ENCODE assay signal across 1 cellular context in the genomic region with DNA sequence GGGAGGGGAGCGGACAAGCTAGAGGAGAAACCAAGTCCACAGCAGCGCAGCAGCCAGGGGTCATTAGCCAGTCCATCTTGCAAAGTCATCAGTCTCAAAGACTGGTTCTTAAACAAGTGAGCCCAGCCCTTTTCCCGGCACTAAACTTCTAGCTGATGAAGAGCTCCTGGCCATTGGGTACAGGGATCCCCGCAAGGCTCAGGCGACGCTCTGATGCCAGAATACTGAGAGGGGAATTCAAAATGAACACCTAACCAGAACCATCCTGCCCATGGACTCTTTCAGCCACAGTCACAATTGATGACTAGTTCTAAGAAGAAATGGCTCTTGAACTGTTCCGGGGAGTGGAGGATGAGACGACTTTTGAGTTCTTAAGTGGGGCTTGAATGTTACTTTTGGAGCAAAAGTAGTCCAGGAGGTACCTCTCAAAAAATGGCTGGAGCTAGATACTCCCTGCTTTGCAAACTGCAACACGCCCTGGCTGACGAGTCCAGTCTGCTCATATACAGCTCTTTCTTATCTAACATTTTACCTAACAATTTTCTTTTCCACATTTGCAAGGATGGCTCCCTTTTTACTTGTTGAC.
TF ChIP-seq lines count a peak whose summit lies in the region.

No MANE protein-coding gene starts in this region.

TF ChIP-seq in GM23338, 12 proteins besides CTCF, POLR2A, EP300 and RAD21 (continued from another document):
- TF ChIP-seq, protein P1, sequence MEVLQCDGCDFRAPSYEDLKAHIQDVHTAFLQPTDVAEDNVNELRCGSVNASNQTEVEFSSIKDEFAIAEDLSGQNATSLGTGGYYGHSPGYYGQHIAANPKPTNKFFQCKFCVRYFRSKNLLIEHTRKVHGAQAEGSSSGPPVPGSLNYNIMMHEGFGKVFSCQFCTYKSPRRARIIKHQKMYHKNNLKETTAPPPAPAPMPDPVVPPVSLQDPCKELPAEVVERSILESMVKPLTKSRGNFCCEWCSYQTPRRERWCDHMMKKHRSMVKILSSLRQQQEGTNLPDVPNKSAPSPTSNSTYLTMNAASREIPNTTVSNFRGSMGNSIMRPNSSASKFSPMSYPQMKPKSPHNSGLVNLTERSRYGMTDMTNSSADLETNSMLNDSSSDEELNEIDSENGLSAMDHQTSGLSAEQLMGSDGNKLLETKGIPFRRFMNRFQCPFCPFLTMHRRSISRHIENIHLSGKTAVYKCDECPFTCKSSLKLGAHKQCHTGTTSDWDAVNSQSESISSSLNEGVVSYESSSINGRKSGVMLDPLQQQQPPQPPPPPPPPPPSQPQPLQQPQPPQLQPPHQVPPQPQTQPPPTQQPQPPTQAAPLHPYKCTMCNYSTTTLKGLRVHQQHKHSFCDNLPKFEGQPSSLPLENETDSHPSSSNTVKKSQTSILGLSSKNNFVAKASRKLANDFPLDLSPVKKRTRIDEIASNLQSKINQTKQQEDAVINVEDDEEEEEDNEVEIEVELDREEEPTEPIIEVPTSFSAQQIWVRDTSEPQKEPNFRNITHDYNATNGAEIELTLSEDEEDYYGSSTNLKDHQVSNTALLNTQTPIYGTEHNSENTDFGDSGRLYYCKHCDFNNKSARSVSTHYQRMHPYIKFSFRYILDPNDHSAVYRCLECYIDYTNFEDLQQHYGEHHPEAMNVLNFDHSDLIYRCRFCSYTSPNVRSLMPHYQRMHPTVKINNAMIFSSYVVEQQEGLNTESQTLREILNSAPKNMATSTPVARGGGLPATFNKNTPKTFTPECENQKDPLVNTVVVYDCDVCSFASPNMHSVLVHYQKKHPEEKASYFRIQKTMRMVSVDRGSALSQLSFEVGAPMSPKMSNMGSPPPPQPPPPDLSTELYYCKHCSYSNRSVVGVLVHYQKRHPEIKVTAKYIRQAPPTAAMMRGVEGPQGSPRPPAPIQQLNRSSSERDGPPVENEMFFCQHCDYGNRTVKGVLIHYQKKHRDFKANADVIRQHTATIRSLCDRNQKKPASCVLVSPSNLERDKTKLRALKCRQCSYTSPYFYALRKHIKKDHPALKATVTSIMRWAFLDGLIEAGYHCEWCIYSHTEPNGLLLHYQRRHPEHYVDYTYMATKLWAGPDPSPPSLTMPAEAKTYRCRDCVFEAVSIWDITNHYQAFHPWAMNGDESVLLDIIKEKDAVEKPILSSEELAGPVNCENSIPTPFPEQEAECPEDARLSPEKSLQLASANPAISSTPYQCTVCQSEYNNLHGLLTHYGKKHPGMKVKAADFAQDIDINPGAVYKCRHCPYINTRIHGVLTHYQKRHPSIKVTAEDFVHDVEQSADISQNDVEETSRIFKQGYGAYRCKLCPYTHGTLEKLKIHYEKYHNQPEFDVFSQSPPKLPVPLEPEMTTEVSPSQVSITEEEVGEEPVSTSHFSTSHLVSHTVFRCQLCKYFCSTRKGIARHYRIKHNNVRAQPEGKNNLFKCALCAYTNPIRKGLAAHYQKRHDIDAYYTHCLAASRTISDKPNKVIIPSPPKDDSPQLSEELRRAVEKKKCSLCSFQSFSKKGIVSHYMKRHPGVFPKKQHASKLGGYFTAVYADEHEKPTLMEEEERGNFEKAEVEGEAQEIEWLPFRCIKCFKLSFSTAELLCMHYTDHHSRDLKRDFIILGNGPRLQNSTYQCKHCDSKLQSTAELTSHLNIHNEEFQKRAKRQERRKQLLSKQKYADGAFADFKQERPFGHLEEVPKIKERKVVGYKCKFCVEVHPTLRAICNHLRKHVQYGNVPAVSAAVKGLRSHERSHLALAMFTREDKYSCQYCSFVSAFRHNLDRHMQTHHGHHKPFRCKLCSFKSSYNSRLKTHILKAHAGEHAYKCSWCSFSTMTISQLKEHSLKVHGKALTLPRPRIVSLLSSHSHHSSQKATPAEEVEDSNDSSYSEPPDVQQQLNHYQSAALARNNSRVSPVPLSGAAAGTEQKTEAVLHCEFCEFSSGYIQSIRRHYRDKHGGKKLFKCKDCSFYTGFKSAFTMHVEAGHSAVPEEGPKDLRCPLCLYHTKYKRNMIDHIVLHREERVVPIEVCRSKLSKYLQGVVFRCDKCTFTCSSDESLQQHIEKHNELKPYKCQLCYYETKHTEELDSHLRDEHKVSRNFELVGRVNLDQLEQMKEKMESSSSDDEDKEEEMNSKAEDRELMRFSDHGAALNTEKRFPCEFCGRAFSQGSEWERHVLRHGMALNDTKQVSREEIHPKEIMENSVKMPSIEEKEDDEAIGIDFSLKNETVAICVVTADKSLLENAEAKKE (CRISPR knock-in tag; IDR thresholded peaks at IDR 0.05): no peak
- TF ChIP-seq ZNF331 (CRISPR knock-in tag; IDR thresholded peaks at IDR 0.05; ENCODE audit: low read depth) (no peak), EZH2phosphoT487 (IDR thresholded peaks at IDR 0.05; ENCODE audit: unreplicated experiment) (no peak)
